5 cellular contexts compared by ENCODE assay signal in the genomic region with DNA sequence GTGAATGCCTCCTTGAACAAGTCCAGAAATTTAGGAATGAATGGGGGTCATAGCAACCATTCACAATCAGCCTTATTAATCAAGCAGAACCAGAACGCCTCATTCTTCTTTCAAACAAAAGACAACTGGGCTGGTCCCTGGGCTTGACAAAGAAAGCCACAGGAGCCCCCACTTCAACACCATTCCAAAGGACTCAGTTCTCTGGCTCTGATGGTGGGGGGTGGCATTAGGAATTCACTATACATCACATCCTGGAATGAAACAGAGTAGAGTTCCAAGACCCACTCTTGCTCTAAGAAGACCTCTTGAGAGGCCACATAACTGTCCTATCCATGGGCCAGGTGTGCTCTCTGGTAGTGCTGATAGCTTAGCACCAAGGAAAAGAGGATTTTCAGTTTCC.
"Had no signal": no experiment of that assay in that cellular context is flagged by ENCODE, and none has a peak within 500 bp of the region (broad histone marks: within the 10 kb centered on the region; RNA-seq: fewer than 3 reads in every experiment).

No MANE protein-coding gene starts in this region.

- H2AFZ ChIP-seq: GM23338 had no signal

- H3K27ac Mint-ChIP-seq: GM23338, H9 had no signal

- H3K9me3 Mint-ChIP-seq: GM23338, H9 had no signal

- H3K4me3 Mint-ChIP-seq: GM23338, H9 had no signal

- ATAC-seq: GM23338, K562 had no signal

- H3K4me3 ChIP-seq: GM23338, K562 had no signal

- H3K4me1 Mint-ChIP-seq: GM23338, H9 had no signal

- DNase-seq: H9, HCEC 1CT, IMR-90 had no signal

- H3K4me2 ChIP-seq: GM23338 had no signal
